Comparison of ENCODE assay signal across 16 cellular contexts in the genomic region with DNA sequence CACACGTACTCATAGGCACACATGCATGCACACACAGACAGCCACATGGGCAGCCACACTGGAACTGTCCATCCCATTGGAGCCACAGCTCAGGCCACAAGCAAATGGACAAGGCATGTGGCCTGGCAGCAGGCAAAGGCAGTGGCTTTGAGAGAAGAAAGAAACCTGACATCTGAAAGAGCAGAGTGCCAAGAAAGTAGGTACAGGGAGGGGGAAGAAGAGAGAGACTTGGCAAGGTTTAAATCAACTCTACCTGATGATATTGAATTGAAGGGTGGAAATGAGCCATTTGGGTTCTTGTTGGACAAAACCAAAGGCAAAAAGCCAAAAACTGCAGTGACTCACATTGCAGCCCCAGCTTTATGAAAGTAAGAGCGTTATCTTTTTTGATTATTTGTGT.
DNase-seq lines count a peak whose midpoint lies in the region; ATAC-seq and TF ChIP-seq lines count a peak whose summit lies in the region.
"Had no signal": no experiment of that assay in that cellular context is flagged by ENCODE, and none has a peak within 500 bp of the region (broad histone marks: within the 10 kb centered on the region; RNA-seq: fewer than 3 reads in every experiment).

No MANE protein-coding gene starts in this region.

- H3K18ac ChIP-seq in trophoblast cell (ENCODE audit: low read length) = no peak overlapping the region

- no peaks in the 10 kb centered on the region for H3K9me3 ChIP-seq in trophoblast cell (ENCODE audit: insufficient read depth, low read depth, low read length)
- no peaks in the 10 kb centered on the region for H3K9me3 ChIP-seq in CD8-positive, alpha-beta T cell (ENCODE audit: low read length)
- H3K9me3 ChIP-seq: A549, BE2C, Caco-2 had no signal

- H2AK5ac ChIP-seq in trophoblast cell (ENCODE audit: low read length) = no peak overlapping the region

- H3K23ac ChIP-seq in trophoblast cell (ENCODE audit: low read length) = peak overlapping the region; percentile 6

- no peak overlapping the region for H4K12ac ChIP-seq in trophoblast cell (ENCODE audit: low read depth, low read length)

- H2BK12ac ChIP-seq in trophoblast cell (ENCODE audit: low read length) = no peak overlapping the region

- no peak overlapping the region for H4K8ac ChIP-seq in trophoblast cell (ENCODE audit: low read depth, low read length)

- ATAC-seq in CD8-positive, alpha-beta T cell = no peak
- ATAC-seq: A549, GM12878 had no signal

- H3K27me3 ChIP-seq in trophoblast cell (ENCODE audit: insufficient read depth, low read length) = no peaks in the 10 kb centered on the region
- no peaks in the 10 kb centered on the region for H3K27me3 ChIP-seq in CD8-positive, alpha-beta T cell (ENCODE audit: insufficient read depth, low read length)

- no peak overlapping the region for H3K27ac Mint-ChIP-seq in CD8-positive, alpha-beta T cell
- H3K27ac Mint-ChIP-seq: CD8-positive, alpha-beta memory T cell; IgD-negative memory B cell had no signal

- DNase-seq in NCI-H1092 (lab: John Stamatoyannopoulos, UW) (peak; percentile 35), NCI-H2196 (lab: John Stamatoyannopoulos, UW; ENCODE audit: unreplicated experiment) (peak; percentile 49), cerebellar cortex (ENCODE audit: low spot score) (peak; percentile 91), trophoblast cell (no peak), NCI-H345 (lab: John Stamatoyannopoulos, UW) (no peak), NCI-H526 treated with DMSO at 0.1 percent for 48 hours (lab: John Stamatoyannopoulos, UW) (no peak)
- DNase-seq in CD8-positive, alpha-beta T cell = no peak
- DNase-seq: BE2C; Caco-2; CD8-positive, alpha-beta memory T cell; GM23248; H7 had no signal

- peaks cover 3% of the 10 kb centered on the region for H3K27me3 Mint-ChIP-seq in CD8-positive, alpha-beta T cell (ENCODE audit: low read depth)

- no peak overlapping the region for H3K27ac ChIP-seq in trophoblast cell (ENCODE audit: low read depth, low read length)
- H3K27ac ChIP-seq in CD8-positive, alpha-beta T cell (ENCODE audit: low read depth, low read length) = no peak overlapping the region
- H3K27ac ChIP-seq: A549, C4-2B, GM23248 had no signal

- H3K79me1 ChIP-seq in trophoblast cell (ENCODE audit: low read length) = no peaks in the 10 kb centered on the region

- no peak overlapping the region for H3K9ac ChIP-seq in trophoblast cell (ENCODE audit: low read length)
- H3K9ac ChIP-seq: GM23248 had no signal

- no peak overlapping the region for H4K91ac ChIP-seq in trophoblast cell (ENCODE audit: low read depth, low read length)

- no peak for TF ChIP-seq CTCF in CD8-positive, alpha-beta T cell (IDR thresholded peaks at IDR 0.05)

- no peak overlapping the region for H2BK5ac ChIP-seq in trophoblast cell (ENCODE audit: low read depth, low read length, poor library complexity)

- CTCF ChIA-PET in CD8-positive, alpha-beta T cell (lab: Charles Lee) = no interaction called here

- H3K36me3 Mint-ChIP-seq in CD8-positive, alpha-beta T cell = no peaks in the 10 kb centered on the region
- H3K36me3 Mint-ChIP-seq: CD8-positive, alpha-beta memory T cell; IgD-negative memory B cell had no signal

- no peak overlapping the region for H3K4ac ChIP-seq in trophoblast cell (ENCODE audit: low read depth, low read length)

- no peaks in the 10 kb centered on the region for H3K9me3 Mint-ChIP-seq in CD8-positive, alpha-beta T cell
- H3K9me3 Mint-ChIP-seq: CD8-positive, alpha-beta memory T cell; IgD-negative memory B cell had no signal

- no peaks in the 10 kb centered on the region for H3K4me1 ChIP-seq in trophoblast cell (ENCODE audit: control insufficient read depth in 1 of 2, insufficient read depth in 2 of 2, low read length in 2 of 2)
- no peaks in the 10 kb centered on the region for H3K4me1 ChIP-seq in CD8-positive, alpha-beta T cell (ENCODE audit: insufficient read depth, low read length)
- H3K4me1 ChIP-seq: A549, BE2C, Caco-2 had no signal

- WGBS in trophoblast cell (ENCODE audit: extremely low coverage, insufficient coverage, insufficient read length) = no CpG with 5 or more reads among the region's 2 CpGs

- intact Hi-C loops in CD8-positive, alpha-beta T cell (cut with DNase I, micrococcal nuclease) = no loop called here

- no peak overlapping the region for H3K4me2 ChIP-seq in trophoblast cell (ENCODE audit: low read length)
- H3K4me2 ChIP-seq: A549 had no signal

- no peaks in the 10 kb centered on the region for H3K4me1 Mint-ChIP-seq in CD8-positive, alpha-beta T cell (ENCODE audit: low read depth)
- H3K4me1 Mint-ChIP-seq: CD8-positive, alpha-beta memory T cell; IgD-negative memory B cell had no signal

- no peak overlapping the region for H2AFZ ChIP-seq in trophoblast cell (ENCODE audit: insufficient read depth, low read length, poor library complexity)
- H2AFZ ChIP-seq: GM23248 had no signal

- POLR2A ChIA-PET in CD8-positive, alpha-beta T cell (lab: Charles Lee) = no interaction called here

- H2BK120ac ChIP-seq in trophoblast cell (ENCODE audit: insufficient read depth, low read length, poor library complexity) = no peak overlapping the region

- no peak overlapping the region for H3K4me3 Mint-ChIP-seq in CD8-positive, alpha-beta T cell
- H3K4me3 Mint-ChIP-seq: CD8-positive, alpha-beta memory T cell; IgD-negative memory B cell had no signal

- no peak overlapping the region for H3K14ac ChIP-seq in trophoblast cell (ENCODE audit: low read length)

- no peaks in the 10 kb centered on the region for H3K79me2 ChIP-seq in trophoblast cell (ENCODE audit: control insufficient read depth, insufficient read depth, low read length, poor library complexity)

- peak overlapping the region; percentile 38 for H3K4me3 ChIP-seq in trophoblast cell (ENCODE audit: low read depth, low read length)
- no peak overlapping the region for H3K4me3 ChIP-seq in CD8-positive, alpha-beta T cell (ENCODE audit: low read depth, low read length)
- H3K4me3 ChIP-seq: A549, GM12878, GM23248 had no signal

- no peaks in the 10 kb centered on the region for H3K36me3 ChIP-seq in trophoblast cell (ENCODE audit: control insufficient read depth in 1 of 2, insufficient read depth in 2 of 2, low read length in 2 of 2)
- H3K36me3 ChIP-seq in CD8-positive, alpha-beta T cell (ENCODE audit: insufficient read depth, low read length) = no peaks in the 10 kb centered on the region
- H3K36me3 ChIP-seq: BE2C had no signal

Comparison
In these comparisons a context has a peak if more than half of its experiments do, and no peak if none do; other contexts are left out.
1. DNase-seq: peak in NCI-H1092 (single experiment), NCI-H2196 (single experiment) and cerebellar cortex (single experiment); none in trophoblast cell (0 of 2), CD8-positive, alpha-beta T cell (0 of 7), NCI-H345 (single experiment) and NCI-H526 treated with DMSO at 0.1 percent for 48 hours (single experiment).